1 cellular context compared by ENCODE assay signal in genomic region chr15:41811432-41812195, GRCh38.
TF ChIP-seq lines count a peak whose summit lies in the region.

No MANE protein-coding gene starts in this region.

TF ChIP-seq in WTC11, 78 proteins besides CTCF, POLR2A, EP300 and RAD21 (continued from another document):
- TF ChIP-seq ATF6 (CRISPR knock-in tag; IDR thresholded peaks at IDR 0.05) (no peak), ZNF281 (CRISPR knock-in tag; IDR thresholded peaks at IDR 0.05) (no peak), MXD4 (CRISPR knock-in tag; IDR thresholded peaks at IDR 0.05; ENCODE audit: borderline replicate concordance) (no peak), HMGA2 (CRISPR knock-in tag; IDR thresholded peaks at IDR 0.05) (no peak), EMX1 (CRISPR knock-in tag; IDR thresholded peaks at IDR 0.05) (no peak), ZNF512 (CRISPR knock-in tag; IDR thresholded peaks at IDR 0.05; ENCODE audit: borderline replicate concordance) (no peak)
